ENCODE assay signal across 18 cellular contexts in genomic region chr3:122063908-122064307, GRCh38. TPM values are rescaled to one million over a fixed set of nuclear protein-coding genes. Genes with fewer than 3 reads are reported as not detected.
DNase-seq lines count a peak whose midpoint lies in the region; ATAC-seq and TF ChIP-seq lines count a peak whose summit lies in the region.
"Had no signal": no experiment of that assay in that cellular context is flagged by ENCODE, and none has a peak within 500 bp of the region (broad histone marks: within the 10 kb centered on the region; RNA-seq: fewer than 3 reads in every experiment).

No MANE protein-coding gene starts in this region.

- no peak overlapping the region for H3K27ac ChIP-seq in lower lobe of right lung
- H3K27ac ChIP-seq in stomach = no peak overlapping the region
- H3K27ac ChIP-seq: PC-9, prostate gland had no signal

- H3K36me3 ChIP-seq in lower lobe of right lung = no peaks in the 10 kb centered on the region
- H3K36me3 ChIP-seq in stomach = no peaks in the 10 kb centered on the region
- H3K36me3 ChIP-seq: prostate gland had no signal

- peaks cover 0 to 2% (median 0%) of the 10 kb centered on the region in 7 donors for H3K9me3 Mint-ChIP-seq in CD14-positive monocyte

- H3K36me3 Mint-ChIP-seq in CD14-positive monocyte = peaks cover 38 to 39% of the 10 kb centered on the region in 2 donors

- no peak for TF ChIP-seq POLR2A in stomach (IDR thresholded peaks at IDR 0.05)

- H3K4me1 ChIP-seq in lower lobe of right lung (peaks cover 11% of the 10 kb centered on the region), stomach (no peaks in the 10 kb centered on the region)
- H3K4me1 ChIP-seq: prostate gland had no signal

- TF ChIP-seq CTCF in CD14-positive monocyte (IDR thresholded peaks at IDR 0.05) (no peak), lower lobe of right lung (IDR thresholded peaks at IDR 0.05) (no peak), stomach (IDR thresholded peaks at IDR 0.05) (no peak)

- H3K9me3 ChIP-seq in lower lobe of right lung = no peaks in the 10 kb centered on the region
- H3K9me3 ChIP-seq in stomach = no peaks in the 10 kb centered on the region
- H3K9me3 ChIP-seq: prostate gland had no signal

- peaks cover 0 to 2% (median 0%) of the 10 kb centered on the region in 3 donors for H3K27me3 Mint-ChIP-seq in CD14-positive monocyte (ENCODE audit: low read depth in 3 of 3)

- peak overlapping the region; percentile 98 to 100 (median 99) for H3K27ac Mint-ChIP-seq in CD14-positive monocyte

- H3K4me1 Mint-ChIP-seq in CD14-positive monocyte = peaks cover 78% of the 10 kb centered on the region

- ATAC-seq in HG02798 (IDR thresholded peaks at IDR 0.05; ENCODE audit: poor library complexity, unreplicated experiment) (peak; percentile 37), lower lobe of right lung (peak; percentile 46 to 75), GM21515 (IDR thresholded peaks at IDR 0.05; ENCODE audit: unreplicated experiment) (no peak)

- H3K4me3 ChIP-seq in lower lobe of right lung = no peak overlapping the region
- H3K4me3 ChIP-seq in stomach = no peak overlapping the region
- H3K4me3 ChIP-seq: PC-9, prostate gland had no signal

- H3K4me3 Mint-ChIP-seq in CD14-positive monocyte = peak overlapping the region; percentile 53 to 79

- no peak for TF ChIP-seq EP300 in stomach (IDR thresholded peaks at IDR 0.05)

- intact Hi-C loops in CD14-positive monocyte (cut with micrococcal nuclease) = no loop called here
- intact Hi-C loops in lower lobe of right lung (cut with DNase I) = no loop called here
- intact Hi-C loops in stomach (cut with DNase I; ENCODE audit: low total_unique reads) = no loop called here

- H3K27me3 ChIP-seq in lower lobe of right lung (ENCODE audit: low read depth) (no peaks in the 10 kb centered on the region), stomach (no peaks in the 10 kb centered on the region)

- 54 to 83% (median 65%) methylated on average over 1 of the region's 1 CpG for WGBS in stomach, 5 donors

- DNase-seq in CD14-positive monocyte (ENCODE audit: low spot score) (peak; percentile 67), NOMO-1 treated with dmso at 0.1 percent for 144 hours (lab: John Stamatoyannopoulos, UW; ENCODE audit: unreplicated experiment) (peak; percentile 70), lower lobe of right lung (no peak), NCI-H82 (lab: John Stamatoyannopoulos, UW) (no peak), NCI-H345 treated with DMSO at 0.1 percent for 48 hours (lab: John Stamatoyannopoulos, UW; ENCODE audit: unreplicated experiment) (no peak), stomach (no peak)
- DNase-seq: activated CD4-positive, CD25-positive, alpha-beta regulatory T cell; activated gamma-delta T cell; left cardiac atrium; NCI-H1092; NCI-H226; PC-9; stimulated activated CD4-positive, alpha-beta T cell treated with anti-CD3 and anti-CD28 coated beads, Interleukin-12 subunit alpha, Interleukin-12 subunit beta, amount 100 ng/mL, for 4 hours had no signal

RNA-seq across cellular contexts. Expression of gene CD86, which starts 8.7 kb away (rescaled TPM):
- 100 to 1,000 TPM; 273 to 321 TPM for polyA plus RNA-seq in CD14-positive monocyte
- total RNA-seq in lower lobe of right lung = 29.5 TPM
- total RNA-seq in stomach = 10 to 100 TPM in 1 of 5 donors, 1 to 10 TPM in 1, under 1 TPM in 2, not detected in 1; 0.29 to 16.9 (median 3.7) TPM
- polyA plus RNA-seq in stomach = 1 to 10 TPM; 1.2 to 3.4 (median 3.1) TPM
- total RNA-seq: myocyte, PC-9 had no signal
- polyA plus RNA-seq: AG04450 had no signal

RNA-seq across cellular contexts. Expression of gene ILDR1, which starts 41.9 kb away (rescaled TPM):
- polyA plus RNA-seq in CD14-positive monocyte (under 1 TPM; 0.12 to 0.28 TPM), stomach (1 to 10 TPM in 1 of 3 donors, not detected in 2; 1.3 TPM)
- total RNA-seq in lower lobe of right lung (8.3 TPM), stomach (10 to 100 TPM in 1 of 5 donors, under 1 TPM in 2, not detected in 2; under 0.01 to 21.4 (median 0.18) TPM)
- total RNA-seq: left cardiac atrium, myocyte had no signal
- polyA plus RNA-seq: AG04450 had no signal

Comparison
In these comparisons a context has a peak if more than half of its experiments do, and no peak if none do; other contexts are left out.
1. DNase-seq: peak in CD14-positive monocyte (single experiment) and NOMO-1 treated with dmso at 0.1 percent for 144 hours (single experiment); none in lower lobe of right lung (single experiment), NCI-H82 (single experiment), NCI-H345 treated with DMSO at 0.1 percent for 48 hours (single experiment) and stomach (single experiment).